Comparison of ENCODE assay signal across 21 cellular contexts in genomic region chr17:15894258-15894657, GRCh38. TPM values are rescaled to one million over a fixed set of nuclear protein-coding genes. Genes with fewer than 3 reads are reported as not detected.
DNase-seq lines count a peak whose midpoint lies in the region; ATAC-seq and TF ChIP-seq lines count a peak whose summit lies in the region.
"Had no signal": no experiment of that assay in that cellular context is flagged by ENCODE, and none has a peak within 500 bp of the region (broad histone marks: within the 10 kb centered on the region; RNA-seq: fewer than 3 reads in every experiment).

No MANE protein-coding gene starts in this region.

- no peak overlapping the region for H3K4me3 Mint-ChIP-seq in endothelial cell (ENCODE audit: unreplicated experiment)
- H3K4me3 Mint-ChIP-seq in activated CD8-positive, alpha-beta memory T cell treated with anti-CD3 and anti-CD28 coated beads, Interleukin-2, amount 10 ng/mL, durations not matched to agents 7 days and 5 days, result no peak overlapping the region
- H3K4me3 Mint-ChIP-seq: CD4-positive, alpha-beta memory T cell; HFFc6 had no signal

- no peak for ATAC-seq in activated CD8-positive, alpha-beta memory T cell treated with anti-CD3 and anti-CD28 coated beads, Interleukin-2, amount 10 ng/mL, durations not matched to agents 7 days and 5 days
- ATAC-seq in GM19463 (IDR thresholded peaks at IDR 0.05; ENCODE audit: unreplicated experiment) (no peak), HG03159 (IDR thresholded peaks at IDR 0.05; ENCODE audit: unreplicated experiment) (no peak)

- peak overlapping the region; percentile 4 for H3K27ac Mint-ChIP-seq in endothelial cell (ENCODE audit: unreplicated experiment)
- H3K27ac Mint-ChIP-seq in activated CD8-positive, alpha-beta memory T cell treated with anti-CD3 and anti-CD28 coated beads, Interleukin-2, amount 10 ng/mL, durations not matched to agents 7 days and 5 days, result no peak overlapping the region
- H3K27ac Mint-ChIP-seq: CD4-positive, alpha-beta memory T cell; HFFc6 had no signal

- DNase-seq in CMK (ENCODE audit: low read depth), result peak; percentile 14
- DNase-seq in PC-9, result no peak
- no peak for DNase-seq in endothelial cell (ENCODE audit: low spot score)
- DNase-seq in activated CD8-positive, alpha-beta memory T cell treated with anti-CD3 and anti-CD28 coated beads, Interleukin-2, amount 10 ng/mL, durations not matched to agents 7 days and 5 days, result no peak
- DNase-seq: ACHN; CD4-positive, alpha-beta memory T cell; DND-41; GF-D8; GOT3; HFFc6; MG63; NCI-H1105; NCI-H187 treated with DMSO at 0.1 percent for 48 hours; NCI-H2171; NCI-H446 treated with DMSO at 0.1 percent for 48 hours; NCI-H82; SHP77 treated with DMSO at 0.1 percent for 48 hours had no signal

- no peaks in the 10 kb centered on the region for H3K9me2 ChIP-seq in PC-9 (ENCODE audit: insufficient read depth)

- H3K27ac ChIP-seq in PC-9, result peak overlapping the region; percentile 99
- peak overlapping the region; percentile 33 for H3K27ac ChIP-seq in parathyroid adenoma
- H3K27ac ChIP-seq: KMS-11 had no signal

- H3K4me1 Mint-ChIP-seq in endothelial cell (ENCODE audit: unreplicated experiment), result peaks cover 27% of the 10 kb centered on the region
- peaks cover 9% of the 10 kb centered on the region for H3K4me1 Mint-ChIP-seq in activated CD8-positive, alpha-beta memory T cell treated with anti-CD3 and anti-CD28 coated beads, Interleukin-2, amount 10 ng/mL, durations not matched to agents 7 days and 5 days

- H2AFZ ChIP-seq in PC-9 (0 out of 2 replicates have a peak overlapping the region, but pooled peaks have one; percentile 43), parathyroid adenoma (peak overlapping the region; percentile 28)

- POLR2A ChIA-PET in PC-9 (lab: Charles Lee; ENCODE audit: unreplicated experiment), result no interaction called here

- H3K36me3 ChIP-seq in PC-9 (ENCODE audit: low read depth), result no peaks in the 10 kb centered on the region
- H3K36me3 ChIP-seq in parathyroid adenoma (ENCODE audit: control insufficient read depth, insufficient read depth, low read length), result no peaks in the 10 kb centered on the region
- H3K36me3 ChIP-seq: MG63 had no signal

- peaks cover 56% of the 10 kb centered on the region for H3K4me1 ChIP-seq in PC-9 (replicated peaks; ENCODE audit: insufficient read depth)
- peaks cover 11% of the 10 kb centered on the region for H3K4me1 ChIP-seq in parathyroid adenoma

- H3K27me3 ChIP-seq in PC-9 (ENCODE audit: insufficient read depth, low read depth), result no peaks in the 10 kb centered on the region
- no peaks in the 10 kb centered on the region for H3K27me3 ChIP-seq in parathyroid adenoma (ENCODE audit: control insufficient read depth, insufficient read depth, low read length)
- H3K27me3 ChIP-seq: MG63 had no signal

- no peak overlapping the region for H3K9ac ChIP-seq in parathyroid adenoma
- H3K9ac ChIP-seq: KMS-11 had no signal

- intact Hi-C loops in PC-9 (cut with micrococcal nuclease; ENCODE audit: unreplicated experiment), result loop anchor here (10.0 kb wide), 1 partner anchor 391 kb away; no protein-coding TSS in a partner anchor

- CTCF ChIA-PET in PC-9 (lab: Charles Lee), result interaction anchor here (0.5 to 0.6 kb wide), 2 partner anchors 30 to 51 kb away, joined by 3 read pairs; no protein-coding TSS in a partner anchor
- CTCF ChIA-PET in activated CD8-positive, alpha-beta memory T cell treated with anti-CD3 and anti-CD28 coated beads, Interleukin-2, amount 10 ng/mL, durations not matched to agents 7 days and 5 days (lab: Charles Lee), result no interaction called here

- H3K4me2 ChIP-seq in PC-9, result peak overlapping the region; percentile 78
- H3K4me2 ChIP-seq in parathyroid adenoma (ENCODE audit: low read length), result no peak overlapping the region
- H3K4me2 ChIP-seq: KMS-11 had no signal

- H3K9me3 ChIP-seq in PC-9 (ENCODE audit: insufficient read depth, low read depth) (no peaks in the 10 kb centered on the region), parathyroid adenoma (ENCODE audit: control insufficient read depth, low read length) (no peaks in the 10 kb centered on the region)
- H3K9me3 ChIP-seq: MG63 had no signal

- H3K9me3 Mint-ChIP-seq in endothelial cell (ENCODE audit: unreplicated experiment), result no peaks in the 10 kb centered on the region
- H3K9me3 Mint-ChIP-seq in activated CD8-positive, alpha-beta memory T cell treated with anti-CD3 and anti-CD28 coated beads, Interleukin-2, amount 10 ng/mL, durations not matched to agents 7 days and 5 days (ENCODE audit: low read depth), result no peaks in the 10 kb centered on the region

- TF ChIP-seq CTCF in PC-9 (conservative IDR thresholded peaks at IDR 0.05) (no peak), endothelial cell (IDR thresholded peaks at IDR 0.05; ENCODE audit: unreplicated experiment) (no peak), parathyroid adenoma (IDR thresholded peaks at IDR 0.05) (no peak)

- H3F3A ChIP-seq in PC-9 (ENCODE audit: insufficient read depth, low read depth), result peaks cover 43% of the 10 kb centered on the region

- H3K27me3 Mint-ChIP-seq in endothelial cell (ENCODE audit: unreplicated experiment), result peaks cover 2% of the 10 kb centered on the region
- peaks cover 32% of the 10 kb centered on the region for H3K27me3 Mint-ChIP-seq in activated CD8-positive, alpha-beta memory T cell treated with anti-CD3 and anti-CD28 coated beads, Interleukin-2, amount 10 ng/mL, durations not matched to agents 7 days and 5 days

- BruUV-seq in PC-9 (replicated peaks; lab: Mats Ljungman, UMichigan), result no TSS peak

- peak overlapping the region; percentile 31; the same call in 1 of the 2 replicates for H3K4me3 ChIP-seq in PC-9
- H3K4me3 ChIP-seq in parathyroid adenoma (ENCODE audit: low read depth, low read length), result no peak overlapping the region
- H3K4me3 ChIP-seq: MG63 had no signal

- no peaks in the 10 kb centered on the region for H3K36me3 Mint-ChIP-seq in endothelial cell (ENCODE audit: low read depth, unreplicated experiment)
- H3K36me3 Mint-ChIP-seq in activated CD8-positive, alpha-beta memory T cell treated with anti-CD3 and anti-CD28 coated beads, Interleukin-2, amount 10 ng/mL, durations not matched to agents 7 days and 5 days, result peaks cover 3% of the 10 kb centered on the region
- H3K36me3 Mint-ChIP-seq: CD4-positive, alpha-beta memory T cell had no signal

- H3K79me2 ChIP-seq in PC-9 (ENCODE audit: low read depth) (no peaks in the 10 kb centered on the region), parathyroid adenoma (no peaks in the 10 kb centered on the region)

- H4K20me1 ChIP-seq in PC-9 (ENCODE audit: insufficient read depth), result no peaks in the 10 kb centered on the region

RNA-seq across cellular contexts. Expression of gene ADORA2B, which starts 50.7 kb away (rescaled TPM):
- total RNA-seq in PC-9 (2021) (32.6 and 42.7 TPM in 2 replicates), endothelial cell (ENCODE audit: unreplicated experiment) (5.2 TPM)
- total RNA-seq in activated CD8-positive, alpha-beta memory T cell treated with anti-CD3 and anti-CD28 coated beads, Interleukin-2, amount 10 ng/mL, durations not matched to agents 7 days and 5 days, result 1 to 10 TPM in 1 of 2 experiments, under 1 TPM in 1; 0.49 to 1.1 TPM
